22 cellular contexts compared by ENCODE assay signal in genomic region chrX:42020225-42020624, GRCh38.
A peak's percentile ranks its signal among the peaks of the same experiment; 100 is the strongest.
DNase-seq lines count a peak whose midpoint lies in the region; ATAC-seq, FAIRE-seq and TF ChIP-seq lines count a peak whose summit lies in the region.
"Had no signal": no experiment of that assay in that cellular context is flagged by ENCODE, and none has a peak within 500 bp of the region (broad histone marks: within the 10 kb centered on the region; RNA-seq: fewer than 3 reads in every experiment).

No MANE protein-coding gene starts in this region.

- peaks cover 10% of the 10 kb centered on the region for H3K4me1 Mint-ChIP-seq in CD4-positive, alpha-beta T cell (ENCODE audit: low read depth)
- H3K4me1 Mint-ChIP-seq in activated CD8-positive, alpha-beta T cell treated with anti-CD3 and anti-CD28 coated beads for 36 hours (ENCODE audit: low read depth): peaks cover 14% of the 10 kb centered on the region

- TF ChIP-seq CTCF in CD4-positive, alpha-beta T cell (IDR thresholded peaks at IDR 0.05): no peak
- TF ChIP-seq CTCF in activated CD8-positive, alpha-beta T cell treated with anti-CD3 and anti-CD28 coated beads for 36 hours (IDR thresholded peaks at IDR 0.05): no peak
- no peak for TF ChIP-seq CTCF in endothelial cell of umbilical vein (IDR thresholded peaks at IDR 0.05; ENCODE audit: extremely low read depth in 1 of 2, insufficient read depth in 1 of 2, low read depth in 1 of 2, low read length in 2 of 2)

- H3K9me3 ChIP-seq in CD4-positive, alpha-beta T cell (ENCODE audit: control insufficient read depth, low read length): no peaks in the 10 kb centered on the region
- no peaks in the 10 kb centered on the region for H3K9me3 ChIP-seq in endothelial cell of umbilical vein (replicated peaks; ENCODE audit: control insufficient read depth, insufficient read depth, low read length)
- H3K9me3 ChIP-seq: Peyer's patch, SK-N-SH had no signal

- BruUV-seq in endothelial cell of umbilical vein (replicated peaks; lab: Mats Ljungman, UMichigan): no TSS peak

- DNase-seq in CD4-positive, alpha-beta T cell: no peak
- peak; percentile 14 for DNase-seq in Jurkat, Clone E6-1 (ENCODE audit: low read depth, low spot score)
- DNase-seq in activated CD8-positive, alpha-beta T cell treated with anti-CD3 and anti-CD28 coated beads for 36 hours: no peak
- DNase-seq in endothelial cell of umbilical vein (ENCODE audit: low read depth, low spot score) (peak; percentile 15), KG1 (lab: John Stamatoyannopoulos, UW) (no peak), NCI-H1105 treated with DMSO at 0.1 percent for 48 hours (lab: John Stamatoyannopoulos, UW) (no peak)
- no peak for DNase-seq in stimulated activated CD4-positive, alpha-beta T cell treated with anti-CD3 and anti-CD28 coated beads, Interleukin-1b, Interleukin-23, amount 100 ng/mL, for 48 hours
- DNase-seq: AML-193, COR-L47, DMS 273 treated with DMSO at 0.1 percent for 48 hours, NCI-H1092, NCI-H146, NCI-H2029 treated with DMSO at 0.1 percent for 48 hours, NCI-H2171, NCI-H446 treated with DMSO at 0.1 percent for 48 hours, Peyer's patch, SHP77, SK-N-SH had no signal

- no peaks in the 10 kb centered on the region for H4K20me1 ChIP-seq in endothelial cell of umbilical vein (replicated peaks; ENCODE audit: control insufficient read depth, extremely low read depth, insufficient read depth, low read length)

- no peaks in the 10 kb centered on the region for H3K36me3 Mint-ChIP-seq in CD4-positive, alpha-beta T cell (ENCODE audit: low read depth)
- H3K36me3 Mint-ChIP-seq in activated CD8-positive, alpha-beta T cell treated with anti-CD3 and anti-CD28 coated beads for 36 hours (ENCODE audit: low read depth): no peaks in the 10 kb centered on the region

- no peak overlapping the region for H2AFZ ChIP-seq in endothelial cell of umbilical vein (ENCODE audit: low read depth, low read length)

- H3K79me2 ChIP-seq in endothelial cell of umbilical vein (ENCODE audit: control insufficient read depth, insufficient read depth, low read length): no peaks in the 10 kb centered on the region

- H3K27me3 Mint-ChIP-seq in CD4-positive, alpha-beta T cell: no peaks in the 10 kb centered on the region
- no peaks in the 10 kb centered on the region for H3K27me3 Mint-ChIP-seq in activated CD8-positive, alpha-beta T cell treated with anti-CD3 and anti-CD28 coated beads for 36 hours

- no peak overlapping the region for H3K27ac ChIP-seq in CD4-positive, alpha-beta T cell (ENCODE audit: low read depth, low read length)
- H3K27ac ChIP-seq in endothelial cell of umbilical vein (ENCODE audit: insufficient read depth, low read depth, low read length): no peak overlapping the region
- H3K27ac ChIP-seq: C4-2B, KMS-11, Peyer's patch had no signal

- H3K4me2 ChIP-seq in endothelial cell of umbilical vein (ENCODE audit: insufficient read depth, low read length): peak overlapping the region; percentile 8
- H3K4me2 ChIP-seq: KMS-11, SK-N-SH had no signal

- no peak overlapping the region for H3K4me3 ChIP-seq in Jurkat, Clone E6-1 (ENCODE audit: low read length)
- no peak overlapping the region for H3K4me3 ChIP-seq in endothelial cell of umbilical vein (replicated peaks in 1 of 3; ENCODE audit: insufficient read depth in 1 of 3, low read depth in 1 of 3, low read length in 3 of 3)
- H3K4me3 ChIP-seq: Peyer's patch had no signal

- no peak overlapping the region for H3K9ac ChIP-seq in endothelial cell of umbilical vein (replicated peaks; ENCODE audit: extremely low read depth, insufficient read depth, low read length)
- H3K9ac ChIP-seq: KMS-11, SK-N-SH had no signal

- CTCF ChIA-PET in CD4-positive, alpha-beta T cell (lab: Charles Lee): no interaction called here
- CTCF ChIA-PET in activated CD8-positive, alpha-beta T cell treated with anti-CD3 and anti-CD28 coated beads for 36 hours (lab: Charles Lee): no interaction called here
- CTCF ChIA-PET in endothelial cell of umbilical vein (lab: Charles Lee): no interaction called here

- H3K27me3 ChIP-seq in CD4-positive, alpha-beta T cell (ENCODE audit: control insufficient read depth, insufficient read depth, low read length): no peaks in the 10 kb centered on the region
- H3K27me3 ChIP-seq in endothelial cell of umbilical vein (ENCODE audit: control insufficient read depth in 2 of 2, insufficient read depth in 2 of 2, low read length in 2 of 2): no peaks in the 10 kb centered on the region
- H3K27me3 ChIP-seq: Peyer's patch had no signal

- peak overlapping the region; percentile 40 for H3K27ac Mint-ChIP-seq in CD4-positive, alpha-beta T cell
- peak overlapping the region; percentile 42 for H3K27ac Mint-ChIP-seq in activated CD8-positive, alpha-beta T cell treated with anti-CD3 and anti-CD28 coated beads for 36 hours

- H3K36me3 ChIP-seq in endothelial cell of umbilical vein (ENCODE audit: control insufficient read depth in 2 of 2, extremely low read depth in 1 of 2, insufficient read depth in 2 of 2, low read length in 2 of 2): no peaks in the 10 kb centered on the region
- H3K36me3 ChIP-seq: Peyer's patch had no signal

- intact Hi-C loops in CD4-positive, alpha-beta T cell (cut with DNase I, micrococcal nuclease): no loop called here
- intact Hi-C loops in activated CD8-positive, alpha-beta T cell treated with anti-CD3 and anti-CD28 coated beads for 36 hours (cut with micrococcal nuclease): no loop called here
- intact Hi-C loops in endothelial cell of umbilical vein (cut with micrococcal nuclease): no loop called here

- ATAC-seq in CD4-positive, alpha-beta T cell (ENCODE audit: poor library complexity): no peak
- ATAC-seq in activated CD8-positive, alpha-beta T cell treated with anti-CD3 and anti-CD28 coated beads for 36 hours: no peak

- dilution Hi-C loops in endothelial cell of umbilical vein (cut with MboI; ENCODE audit: extremely low pct_ligation_motif_present, low sequenced_read_pairs): no loop called here

- H3K9me3 Mint-ChIP-seq in CD4-positive, alpha-beta T cell: no peaks in the 10 kb centered on the region
- H3K9me3 Mint-ChIP-seq in activated CD8-positive, alpha-beta T cell treated with anti-CD3 and anti-CD28 coated beads for 36 hours: no peaks in the 10 kb centered on the region

- FAIRE-seq in endothelial cell of umbilical vein (lab: Jason Lieb, UNC): peak; percentile 70
- FAIRE-seq: G401.6, H54 had no signal

- POLR2A ChIA-PET in CD4-positive, alpha-beta T cell (lab: Charles Lee): no interaction called here
- POLR2A ChIA-PET in activated CD8-positive, alpha-beta T cell treated with anti-CD3 and anti-CD28 coated beads for 36 hours (lab: Charles Lee): no interaction called here
- POLR2A ChIA-PET in endothelial cell of umbilical vein (lab: Charles Lee): no interaction called here

- no peak overlapping the region for H3K4me3 Mint-ChIP-seq in CD4-positive, alpha-beta T cell
- no peak overlapping the region for H3K4me3 Mint-ChIP-seq in activated CD8-positive, alpha-beta T cell treated with anti-CD3 and anti-CD28 coated beads for 36 hours

- H3K4me1 ChIP-seq in endothelial cell of umbilical vein (ENCODE audit: control insufficient read depth, extremely low read depth, insufficient read depth, low read length): peaks cover 8% of the 10 kb centered on the region
- H3K4me1 ChIP-seq: Peyer's patch had no signal

- TF ChIP-seq POLR2A in endothelial cell of umbilical vein (IDR thresholded peaks at IDR 0.05; ENCODE audit: low read depth, low read length): no peak

- H3K9me1 ChIP-seq in endothelial cell of umbilical vein (replicated peaks; ENCODE audit: control insufficient read depth, extremely low read depth, insufficient read depth, low read length): no peaks in the 10 kb centered on the region

TF ChIP-seq in endothelial cell of umbilical vein, 7 proteins besides CTCF, POLR2A, EP300 and RAD21:
- no peak for TF ChIP-seq GATA2 (IDR thresholded peaks at IDR 0.05; ENCODE audit: insufficient read depth, insufficient read length, low read depth, low read length)
- no peak for TF ChIP-seq EZH2 (IDR thresholded peaks at IDR 0.05; ENCODE audit: borderline replicate concordance, low read depth, low read length, severe bottlenecking)
- no peak for TF ChIP-seq MAX (IDR thresholded peaks at IDR 0.05; ENCODE audit: insufficient read depth, insufficient read length)
- no peak for TF ChIP-seq JUN (IDR thresholded peaks at IDR 0.05; ENCODE audit: borderline replicate concordance, insufficient read depth, insufficient read length, low read depth)
- no peak for TF ChIP-seq FOS (IDR thresholded peaks at IDR 0.05; ENCODE audit: borderline replicate concordance, insufficient read depth, low read length)
- no peak for TF ChIP-seq POLR2AphosphoS5 (IDR thresholded peaks at IDR 0.05; ENCODE audit: insufficient read depth, low read depth, low read length)
- TF ChIP-seq MYC (IDR thresholded peaks at IDR 0.05; ENCODE audit: low read depth, low read length): no peak

Comparison
In these comparisons a context has a peak if more than half of its experiments do, and no peak if none do; other contexts are left out.
1. DNase-seq: peak in Jurkat, Clone E6-1 (single experiment) and endothelial cell of umbilical vein (single experiment); none in CD4-positive, alpha-beta T cell (0 of 10), activated CD8-positive, alpha-beta T cell treated with anti-CD3 and anti-CD28 coated beads for 36 hours (single experiment), stimulated activated CD4-positive, alpha-beta T cell treated with anti-CD3 and anti-CD28 coated beads, Interleukin-1b, Interleukin-23, amount 100 ng/mL, for 48 hours (single experiment), KG1 (single experiment) and NCI-H1105 treated with DMSO at 0.1 percent for 48 hours (single experiment).